Comparison of ENCODE assay signal across 8 cellular contexts in genomic region chr9:128946945-128947422, GRCh38. TPM values are rescaled to one million over a fixed set of nuclear protein-coding genes. Genes with fewer than 3 reads are reported as not detected.
A peak's percentile ranks its signal among the peaks of the same experiment; 100 is the strongest.
DNase-seq lines count a peak whose midpoint lies in the region; ATAC-seq and TF ChIP-seq lines count a peak whose summit lies in the region.

No MANE protein-coding gene starts in this region.

- intact Hi-C loops in activated naive CD4-positive, alpha-beta T cell treated with anti-CD3 and anti-CD28 coated beads for 36 hours (cut with micrococcal nuclease): loop anchor here (1.0 to 5.0 kb wide), 5 partner anchors 66 to 258 kb away; partner anchors contain the start of genes DOLPP1, KYAT1, MIGA2 and SET
- intact Hi-C loops in head of caudate nucleus (cut with DNase I): loop anchor here (5.0 kb wide), 1 partner anchor 65 kb away; the partner anchor contains the start of genes KYAT1 and LRRC8A

- H3K27ac ChIP-seq in HL-60 (replicated peaks): peak overlapping the region; percentile 81

- DNase-seq in AG09309 (ENCODE audit: low read depth) (no peak), HL-60 (ENCODE audit: low read depth in 1 of 2, low spot score in 1 of 2) (peak in 1 of 2 experiments; percentile 19), head of caudate nucleus (peak in 34 of 42 donors; percentile 9 to 67 (median 39)), osteocyte (ENCODE audit: extremely low spot score, unreplicated experiment) (no peak), NCI-H1048 (lab: John Stamatoyannopoulos, UW) (no peak)
- peak; percentile 21 for DNase-seq in activated naive CD4-positive, alpha-beta T cell treated with anti-CD3 and anti-CD28 coated beads for 36 hours

- CTCF ChIA-PET in activated naive CD4-positive, alpha-beta T cell treated with anti-CD3 and anti-CD28 coated beads for 36 hours (lab: Charles Lee): no interaction called here

- H3K4me3 Mint-ChIP-seq in activated naive CD4-positive, alpha-beta T cell treated with anti-CD3 and anti-CD28 coated beads for 36 hours: peak overlapping the region; percentile 97
- peak overlapping the region; percentile 97 for H3K4me3 Mint-ChIP-seq in osteocyte (ENCODE audit: unreplicated experiment)

- peaks cover 23% of the 10 kb centered on the region for H3K36me3 Mint-ChIP-seq in activated naive CD4-positive, alpha-beta T cell treated with anti-CD3 and anti-CD28 coated beads for 36 hours (ENCODE audit: low read depth)
- H3K36me3 Mint-ChIP-seq in osteocyte (ENCODE audit: unreplicated experiment): peaks cover 2% of the 10 kb centered on the region

- no peak for TF ChIP-seq CTCF in AG09309 (IDR thresholded peaks at IDR 0.05; ENCODE audit: control insufficient read depth, insufficient read depth, low read depth, low read length, missing control alignments)
- TF ChIP-seq CTCF in HL-60 (IDR thresholded peaks at IDR 0.05; ENCODE audit: insufficient read depth, low read length): no peak
- TF ChIP-seq CTCF in osteocyte (IDR thresholded peaks at IDR 0.05): no peak

- H3K27me3 ChIP-seq in HL-60 (ENCODE audit: insufficient read depth, poor library complexity, severe bottlenecking): no peaks in the 10 kb centered on the region

- peak overlapping the region; percentile 99 for H3K4me3 ChIP-seq in AG09309 (ENCODE audit: control insufficient read depth, low read depth, low read length)
- peak overlapping the region; percentile 94 for H3K4me3 ChIP-seq in HL-60 (replicated peaks; ENCODE audit: insufficient read depth, low read length)

- H3K27me3 Mint-ChIP-seq in activated naive CD4-positive, alpha-beta T cell treated with anti-CD3 and anti-CD28 coated beads for 36 hours (ENCODE audit: low read depth): no peaks in the 10 kb centered on the region
- H3K27me3 Mint-ChIP-seq in osteocyte (ENCODE audit: unreplicated experiment): no peaks in the 10 kb centered on the region

- H3K27ac Mint-ChIP-seq in activated naive CD4-positive, alpha-beta T cell treated with anti-CD3 and anti-CD28 coated beads for 36 hours: peak overlapping the region; percentile 94
- H3K27ac Mint-ChIP-seq in osteocyte (ENCODE audit: unreplicated experiment): peak overlapping the region; percentile 94

- ATAC-seq in GM19043 (IDR thresholded peaks at IDR 0.05; ENCODE audit: low read depth, unreplicated experiment) (peak; percentile 5), HG02840 (IDR thresholded peaks at IDR 0.05; ENCODE audit: low FRiP score, unreplicated experiment) (no peak)

- peaks cover 32% of the 10 kb centered on the region for H3K4me1 Mint-ChIP-seq in activated naive CD4-positive, alpha-beta T cell treated with anti-CD3 and anti-CD28 coated beads for 36 hours (ENCODE audit: low read depth)
- H3K4me1 Mint-ChIP-seq in osteocyte (ENCODE audit: unreplicated experiment): peaks cover 22% of the 10 kb centered on the region

- no peaks in the 10 kb centered on the region for H3K9me3 Mint-ChIP-seq in activated naive CD4-positive, alpha-beta T cell treated with anti-CD3 and anti-CD28 coated beads for 36 hours
- no peaks in the 10 kb centered on the region for H3K9me3 Mint-ChIP-seq in osteocyte (ENCODE audit: unreplicated experiment)

RNA-seq across cellular contexts. Expression of gene DOLK, which starts 0.4 kb away (rescaled TPM):
- total RNA-seq in activated naive CD4-positive, alpha-beta T cell treated with anti-CD3 and anti-CD28 coated beads for 36 hours: 1 to 10 TPM; 2.5 to 2.7 TPM
- 27.4 and 30.5 TPM in 2 replicates for total RNA-seq in osteocyte

RNA-seq across cellular contexts. Expression of gene NUP188, which starts 0.5 kb away (rescaled TPM):
- total RNA-seq in activated naive CD4-positive, alpha-beta T cell treated with anti-CD3 and anti-CD28 coated beads for 36 hours: 100 to 1,000 TPM; 101 to 112 TPM
- 44.5 and 49.0 TPM in 2 replicates for total RNA-seq in osteocyte

RNA-seq across cellular contexts. Expression of gene PHYHD1, which starts 26.2 kb away (rescaled TPM):
- under 1 TPM; 0.44 to 0.50 TPM for total RNA-seq in activated naive CD4-positive, alpha-beta T cell treated with anti-CD3 and anti-CD28 coated beads for 36 hours
- 4.6 and 6.0 TPM in 2 replicates for total RNA-seq in osteocyte

Comparison
In these comparisons a context has a peak if more than half of its experiments do, and no peak if none do; other contexts are left out.
1. DNase-seq: peak in activated naive CD4-positive, alpha-beta T cell treated with anti-CD3 and anti-CD28 coated beads for 36 hours (single experiment) and head of caudate nucleus (34 of 42); none in AG09309 (single experiment), osteocyte (single experiment) and NCI-H1048 (single experiment).